In genomic region chr7:74403521-74404387, GRCh38 we compare ENCODE assay signal across 20 cellular contexts. TPM values are rescaled to one million over a fixed set of nuclear protein-coding genes. Genes with fewer than 3 reads are reported as not detected.
DNase-seq lines count a peak whose midpoint lies in the region; ATAC-seq, FAIRE-seq and TF ChIP-seq lines count a peak whose summit lies in the region.
"Had no signal": no experiment of that assay in that cellular context is flagged by ENCODE, and none has a peak within 500 bp of the region (broad histone marks: within the 10 kb centered on the region; RNA-seq: fewer than 3 reads in every experiment).

No MANE protein-coding gene starts in this region.

- no TSS peak for BruUV-seq in HepG2 (replicated peaks; lab: Mats Ljungman, UMichigan)

- H2AFZ ChIP-seq in HepG2 (ENCODE audit: low read length) = no peak overlapping the region

- H3K27ac ChIP-seq in HepG2 (ENCODE audit: extremely low read length, insufficient read depth, low read length) (no peak overlapping the region), right lobe of liver (no peak overlapping the region), kidney (ENCODE audit: low read depth in 2 of 2, low read length in 2 of 2) (no peak overlapping the region)

- H3K27me3 Mint-ChIP-seq in WTC11 (ENCODE audit: low read depth) = peaks cover 3% of the 10 kb centered on the region; the same call in 1 of the 2 replicates
- H3K27me3 Mint-ChIP-seq: IgD-negative memory B cell had no signal

- intact Hi-C loops in HepG2 (cut with micrococcal nuclease; ENCODE audit: unreplicated experiment) = loop anchor here (5.0 kb wide), 1 partner anchor 116 kb away; the partner anchor contains the start of gene CLIP2
- intact Hi-C loops in right lobe of liver (cut with DNase I) = loop anchor here (5.0 kb wide), 2 partner anchors 196 to 336 kb away; no protein-coding TSS in a partner anchor
- intact Hi-C loops in kidney (cut with DNase I) = loop anchor here (5.0 kb wide), 1 partner anchor 196 kb away; no protein-coding TSS in a partner anchor

- H3K4me3 ChIP-seq in HepG2 (replicated peaks in 1 of 3; ENCODE audit: insufficient read depth in 1 of 3, low read depth in 2 of 3, low read length in 3 of 3) (no peak overlapping the region), right lobe of liver (no peak overlapping the region), kidney (ENCODE audit: low read length in 2 of 2) (no peak overlapping the region)

- FAIRE-seq in HepG2 (lab: Jason Lieb, UNC) = no peak
- no peak for FAIRE-seq in kidney (lab: Jason Lieb, UNC)

- TF ChIP-seq EP300 in HepG2 (IDR thresholded peaks at IDR 0.05; ENCODE audit: low read depth in 2 of 2, low read length in 2 of 2) = no peak
- no peak for TF ChIP-seq EP300 in HepG2 (CRISPR knock-in tag; IDR thresholded peaks at IDR 0.05; ENCODE audit: borderline replicate concordance)

- H3K4me3 Mint-ChIP-seq in WTC11 = no peak overlapping the region

- H3K4me1 ChIP-seq in HepG2 (ENCODE audit: insufficient read depth, low read length) (no peaks in the 10 kb centered on the region), right lobe of liver (no peaks in the 10 kb centered on the region), kidney (ENCODE audit: control insufficient read depth in 1 of 2, insufficient read depth in 1 of 2, low read depth in 1 of 2, low read length in 2 of 2) (no peaks in the 10 kb centered on the region)

- no peaks in the 10 kb centered on the region for H3K27me3 ChIP-seq in HepG2 (ENCODE audit: control insufficient read depth in 1 of 2, insufficient read depth in 2 of 2, low read length in 2 of 2)
- no peaks in the 10 kb centered on the region for H3K27me3 ChIP-seq in right lobe of liver

- H3K9ac ChIP-seq in HepG2 (ENCODE audit: insufficient read depth, low read depth, low read length) = no peak overlapping the region
- no peak overlapping the region for H3K9ac ChIP-seq in kidney (ENCODE audit: low read length in 2 of 2)

- no peaks in the 10 kb centered on the region for H4K20me1 ChIP-seq in HepG2 (ENCODE audit: insufficient read depth, low read length)

- no peak for TF ChIP-seq POLR2A in HepG2 (IDR thresholded peaks at IDR 0.05; ENCODE audit: insufficient read depth in 1 of 2, low read depth in 2 of 2, low read length in 2 of 2)
- no peak for TF ChIP-seq POLR2A in right lobe of liver (IDR thresholded peaks at IDR 0.05)
- no peak for TF ChIP-seq POLR2A in erythroblast (IDR thresholded peaks at IDR 0.05; ENCODE audit: low read length)

- POLR2A ChIA-PET in HepG2 (lab: Yijun Ruan, JAX) = no interaction called here
- POLR2A ChIA-PET in WTC11 (lab: Charles Lee) = no interaction called here

- CTCF ChIA-PET in HepG2 (lab: Yijun Ruan, JAX; ENCODE audit: low intra/inter-chr PET ratio, low total read pairs) (no interaction called here), WTC11 (lab: Charles Lee) (interaction anchor here (2.1 to 10.3 kb wide), 3 partner anchors 25 to 201 kb away, joined by 13 to 275 read pairs (median 20); no protein-coding TSS in a partner anchor)

- H3K79me2 ChIP-seq in HepG2 (ENCODE audit: insufficient read depth, low read length) = no peaks in the 10 kb centered on the region

- no peak for TF ChIP-seq RAD21 in HepG2 (CRISPR knock-in tag; IDR thresholded peaks at IDR 0.05)

- WGBS in HepG2 (ENCODE audit: low lambda C conversion rate) = 87% methylated on average over 24 of the region's 30 CpGs
- WGBS in right lobe of liver (ENCODE audit: insufficient coverage, low coverage, low lambda C conversion rate, missing lambda C conversion rate) = 81% methylated on average over 15 of the region's 30 CpGs

- ATAC-seq in HepG2 (no peak), right lobe of liver (no peak), WTC11 (no peak), GM19035 (IDR thresholded peaks at IDR 0.05; ENCODE audit: unreplicated experiment) (no peak)

- no peak for TF ChIP-seq CTCF in HepG2 (CRISPR knock-in tag; IDR thresholded peaks at IDR 0.05)
- no peak for TF ChIP-seq CTCF in right lobe of liver (IDR thresholded peaks at IDR 0.05)
- no peak for TF ChIP-seq CTCF in WTC11 (IDR thresholded peaks at IDR 0.05)
- TF ChIP-seq CTCF in kidney (IDR thresholded peaks at IDR 0.05; ENCODE audit: borderline replicate concordance, extremely low read depth, insufficient read depth) = no peak

- H3K27ac Mint-ChIP-seq in WTC11 = no peak overlapping the region
- H3K27ac Mint-ChIP-seq: IgD-negative memory B cell had no signal

- in situ Hi-C loops in HepG2 (cut with HindIII; ENCODE audit: extremely low pct_ligation_motif_present, low pct_unique_long_range_greater_than_20kb) = loop anchor here (5.0 to 10.0 kb wide), 2 partner anchors 196 to 339 kb away; no protein-coding TSS in a partner anchor

- DNase-seq in HepG2 (ENCODE audit: low spot score) (no peak), right lobe of liver (no peak), WTC11 (ENCODE audit: low spot score) (no peak), kidney (peak; percentile 65), superior temporal gyrus (ENCODE audit: extremely low spot score) (no peak), erythroblast (lab: John Stamatoyannopoulos, UW) (no peak)
- no peak for DNase-seq in activated CD8-positive, alpha-beta memory T cell treated with anti-CD3 and anti-CD28 coated beads, Interleukin-2, amount 50 U/mL, for 4 hours
- DNase-seq: 8988T, DMS79, HCEC 1CT, Karpas-422, NCI-H1048, NCI-H1417 treated with DMSO at 0.1 percent for 48 hours, NCI-H187, NCI-H446, NCI-H526, OCI-M1, SHP77 had no signal

- H3K36me3 ChIP-seq in HepG2 (replicated peaks in 1 of 2; ENCODE audit: control insufficient read depth in 1 of 2, insufficient read depth in 2 of 2, low read length in 2 of 2) = peaks cover 7 to 24% of the 10 kb centered on the region in 2 experiments; a peak in 4 of 5 replicates
- H3K36me3 ChIP-seq in right lobe of liver = no peaks in the 10 kb centered on the region
- no peaks in the 10 kb centered on the region for H3K36me3 ChIP-seq in kidney (ENCODE audit: control insufficient read depth in 1 of 2, insufficient read depth in 2 of 2, low read length in 2 of 2)

- H3K36me3 Mint-ChIP-seq in WTC11 = peaks cover 8% of the 10 kb centered on the region

- H3K9me3 Mint-ChIP-seq in WTC11 = no peaks in the 10 kb centered on the region
- H3K9me3 Mint-ChIP-seq: IgD-negative memory B cell had no signal

- peaks cover 5% of the 10 kb centered on the region; the same call in 1 of the 2 replicates for H3K4me1 Mint-ChIP-seq in WTC11
- H3K4me1 Mint-ChIP-seq: IgD-negative memory B cell had no signal

- H3K9me3 ChIP-seq in HepG2 (ENCODE audit: low read length) = no peaks in the 10 kb centered on the region
- H3K9me3 ChIP-seq in right lobe of liver = no peaks in the 10 kb centered on the region
- H3K9me3 ChIP-seq in kidney (ENCODE audit: control insufficient read depth in 1 of 2, low read length in 2 of 2) = no peaks in the 10 kb centered on the region

- no peak overlapping the region for H3K4me2 ChIP-seq in HepG2 (ENCODE audit: low read depth, low read length)

TF ChIP-seq in HepG2, 621 proteins besides CTCF, POLR2A, EP300 and RAD21:
- peak; percentile 20 for TF ChIP-seq AGO2 (optimal IDR thresholded peaks at IDR 0.05; ENCODE audit: low read depth, low read length)
- TF ChIP-seq FIP1L1 (IDR thresholded peaks at IDR 0.05; ENCODE audit: borderline replicate concordance, insufficient read depth, low read depth, low read length) = no peak

TF ChIP-seq in WTC11, 78 proteins besides CTCF, POLR2A, EP300 and RAD21 (continues in another document):
- TF ChIP-seq GTF2I (CRISPR knock-in tag; conservative IDR thresholded peaks at IDR 0.05) = peak; percentile 69

RNA-seq across cellular contexts. Expression of gene GTF2IRD1, which starts 50.0 kb away (rescaled TPM):
- 16.5 and 17.8 TPM in 2 replicates for total RNA-seq in HepG2 (2016; rRNA removed; fragmentation: Illumina TruSeq; extraction: Trizol)
- total RNA-seq in HepG2 (2016; cell fraction: cytosol; rRNA removed; fragmentation: Illumina TruSeq; extraction: Trizol; ENCODE audit: low read depth) = 8.1 and 9.5 TPM in 2 replicates
- 13.6 and 19.1 TPM in 2 replicates for total RNA-seq in HepG2 (2016; cell fraction: insoluble cytoplasmic fraction; rRNA removed; fragmentation: Illumina TruSeq; extraction: Trizol)
- 17.2 and 18.9 TPM in 2 replicates for total RNA-seq in HepG2 (2016; cell fraction: membrane; rRNA removed; fragmentation: Illumina TruSeq; extraction: Trizol)
- total RNA-seq in HepG2 (2016; cell fraction: nucleus; rRNA removed; fragmentation: Illumina TruSeq; extraction: Trizol) = 15.6 and 22.1 TPM in 2 replicates
- polyA plus RNA-seq in HepG2 (2011; rRNA removed) = 26.7 and 28.2 TPM in 2 replicates
- polyA plus RNA-seq in HepG2 (2011; cell fraction: cytosol; rRNA removed) = 12.3 and 16.0 TPM in 2 replicates
- polyA plus RNA-seq in HepG2 (2011; cell fraction: nucleus; rRNA removed) = 38.7 and 43.3 TPM in 2 replicates
- 36.1 and 37.4 TPM in 2 replicates for polyA plus RNA-seq in HepG2 (2012)
- 10.4 and 12.9 TPM in 2 replicates for polyA plus RNA-seq in HepG2 (2016; cell fraction: cytosol; fragmentation: Illumina TruSeq; extraction: Trizol; ENCODE audit: low read depth)
- 27.6 and 31.7 TPM in 2 replicates for polyA plus RNA-seq in HepG2 (2016; cell fraction: insoluble cytoplasmic fraction; fragmentation: Illumina TruSeq; extraction: Trizol; ENCODE audit: low read depth)
- 23.3 and 26.7 TPM in 2 replicates for polyA plus RNA-seq in HepG2 (2016; cell fraction: membrane; fragmentation: Illumina TruSeq; extraction: Trizol; ENCODE audit: low read depth)
- 51.1 and 66.8 TPM in 2 replicates for polyA plus RNA-seq in HepG2 (2016; cell fraction: nucleus; fragmentation: Illumina TruSeq; extraction: Trizol; ENCODE audit: insufficient read depth, low read depth)
- 23.4 and 53.2 TPM in 2 replicates for polyA minus RNA-seq in HepG2 (2011; rRNA and poly(A)+ RNA removed; ENCODE audit: low replicate concordance)
- polyA minus RNA-seq in HepG2 (2011; cell fraction: cytosol; rRNA and poly(A)+ RNA removed) = 14.9 and 17.7 TPM in 2 replicates
- 15.5 and 16.5 TPM in 2 replicates for polyA minus RNA-seq in HepG2 (2011; cell fraction: nucleus; rRNA and poly(A)+ RNA removed)
- 1 to 10 TPM; 1.9 to 9.8 (median 6.5) TPM for total RNA-seq in right lobe of liver
- total RNA-seq in WTC11 (2021) = 41.6 to 43.5 TPM (median 42.9 TPM) in 3 replicates
- 35.8 TPM for total RNA-seq in kidney
- polyA plus RNA-seq in kidney (ENCODE audit: insufficient read depth, low read depth, low replicate concordance) = 28.2 TPM
- polyA plus RNA-seq: IgD-negative memory B cell had no signal
